26 cellular contexts compared by ENCODE assay signal in genomic region chr5:38825494-38825893, GRCh38. TPM values are rescaled to one million over a fixed set of nuclear protein-coding genes. Genes with fewer than 3 reads are reported as not detected.
A peak's percentile ranks its signal among the peaks of the same experiment; 100 is the strongest.
DNase-seq lines count a peak whose midpoint lies in the region; ATAC-seq, FAIRE-seq and TF ChIP-seq lines count a peak whose summit lies in the region.
"Had no signal": no experiment of that assay in that cellular context is flagged by ENCODE, and none has a peak within 500 bp of the region (broad histone marks: within the 10 kb centered on the region; RNA-seq: fewer than 3 reads in every experiment).

No MANE protein-coding gene starts in this region.

- H3K27me3 ChIP-seq in bronchial epithelial cell (ENCODE audit: control insufficient read depth, insufficient read depth, low read length) (no peaks in the 10 kb centered on the region), spleen (replicated peaks in 1 of 7) (peaks cover 0 to 11% (median 0%) of the 10 kb centered on the region in 7 donors)
- H3K27me3 ChIP-seq: esophagus squamous epithelium, sigmoid colon, transverse colon had no signal

- H3K27ac ChIP-seq in spleen = peak overlapping the region in 4 of 8 donors; percentile 0 to 15 (median 8)
- H3K27ac ChIP-seq: KMS-11, sigmoid colon, transverse colon had no signal

- WGBS in spleen, 5 donors = 47 to 76% (median 63%) methylated on average over 1 of the region's 1 CpG

- H3K36me3 ChIP-seq in bronchial epithelial cell (ENCODE audit: control insufficient read depth, insufficient read depth, low read length) (peaks cover 5% of the 10 kb centered on the region), spleen (peaks cover 0 to 6% (median 2%) of the 10 kb centered on the region in 6 donors)
- H3K36me3 ChIP-seq: transverse colon had no signal

- peak; percentile 56 for DNase-seq in EH (ENCODE audit: low read depth)
- DNase-seq in MV-4-11 (lab: John Stamatoyannopoulos, UW) = peak; percentile 76
- DNase-seq in bronchial epithelial cell (ENCODE audit: low read depth) = peak; percentile 81
- DNase-seq in iris pigment epithelial cell (ENCODE audit: low read depth) = peak; percentile 66
- DNase-seq in GM12892 (ENCODE audit: insufficient read length) = no peak
- DNase-seq in spleen = no peak
- DNase-seq: activated B cell treated with CpG ODN at 0.5 μM for 24 hours; activated CD8-positive, alpha-beta memory T cell treated with anti-CD3 and anti-CD28 coated beads, Interleukin-2, amount 50 U/mL, for 4 hours; activated naive CD8-positive, alpha-beta T cell treated with anti-CD3 and anti-CD28 coated beads, Interleukin-2, amount 10 ng/mL, durations not matched to agents 7 days and 5 days; CD4-positive, CD25-positive, alpha-beta regulatory T cell; effector memory CD8-positive, alpha-beta T cell; EL; esophagus squamous epithelium; left cardiac atrium; NCI-H1105; NCI-H2029; NCI-H748 treated with DMSO at 0.1 percent for 48 hours; SIG-M5; sigmoid colon; transverse colon had no signal

- no peak for TF ChIP-seq POLR2A in GM12892 (IDR thresholded peaks at IDR 0.05; ENCODE audit: low read depth, low read length)
- no peak for TF ChIP-seq POLR2A in spleen (IDR thresholded peaks at IDR 0.05)

- no peak for ATAC-seq in GM19351 (IDR thresholded peaks at IDR 0.05; ENCODE audit: unreplicated experiment)
- ATAC-seq in HG03135 (IDR thresholded peaks at IDR 0.05; ENCODE audit: unreplicated experiment) = no peak
- ATAC-seq: effector memory CD8-positive, alpha-beta T cell; left cardiac atrium had no signal

- H3K4me1 ChIP-seq in spleen = peaks cover 0 to 8% (median 0%) of the 10 kb centered on the region in 6 donors
- H3K4me1 ChIP-seq: sigmoid colon, transverse colon had no signal

- intact Hi-C loops in spleen (cut with DNase I; ENCODE audit: low total_unique reads) = no loop called here

- peaks cover 0 to 9% (median 0%) of the 10 kb centered on the region in 8 donors for H3K9me3 ChIP-seq in spleen
- H3K9me3 ChIP-seq: transverse colon had no signal

- no peak overlapping the region for H3K4me3 ChIP-seq in bronchial epithelial cell (ENCODE audit: low read depth, low read length)
- no peak overlapping the region for H3K4me3 ChIP-seq in spleen
- H3K4me3 ChIP-seq: esophagus squamous epithelium, sigmoid colon, transverse colon had no signal

- FAIRE-seq in bronchial epithelial cell (lab: Jason Lieb, UNC) (no peak), GM12892 (lab: Jason Lieb, UNC) (no peak)
- FAIRE-seq: colon, D721Med, HTR-8/SVneo had no signal

- TF ChIP-seq CTCF in bronchial epithelial cell (IDR thresholded peaks at IDR 0.05; ENCODE audit: insufficient read depth, low read length, severe bottlenecking) (no peak), spleen (IDR thresholded peaks at IDR 0.05 in 8 of 11, conservative IDR thresholded peaks at IDR 0.05 in 3 of 11) (no peak)

RNA-seq across cellular contexts. Expression of gene OSMR, which starts 20.3 kb away (rescaled TPM):
- total RNA-seq in bronchial epithelial cell (36.9 and 40.7 TPM in 2 replicates), spleen (10 to 100 TPM; 60.5 to 74.6 (median 69.5) TPM)
- polyA plus RNA-seq in GM12892 (2012; ENCODE audit: missing spikeins) = 0.06 TPM
- 1 to 10 TPM; 2.5 to 6.6 (median 4.5) TPM for polyA plus RNA-seq in spleen
- total RNA-seq: activated naive CD8-positive, alpha-beta T cell treated with anti-CD3 and anti-CD28 coated beads, Interleukin-2, amount 10 ng/mL, durations not matched to agents 7 days and 5 days; CD4-positive, CD25-positive, alpha-beta regulatory T cell had no signal

Comparison
In these comparisons a context has a peak if more than half of its experiments do, and no peak if none do; other contexts are left out.
1. DNase-seq: peak in EH (single experiment), MV-4-11 (single experiment), bronchial epithelial cell (single experiment) and iris pigment epithelial cell (single experiment); none in GM12892 (single experiment) and spleen (single experiment).